In the genomic region with DNA sequence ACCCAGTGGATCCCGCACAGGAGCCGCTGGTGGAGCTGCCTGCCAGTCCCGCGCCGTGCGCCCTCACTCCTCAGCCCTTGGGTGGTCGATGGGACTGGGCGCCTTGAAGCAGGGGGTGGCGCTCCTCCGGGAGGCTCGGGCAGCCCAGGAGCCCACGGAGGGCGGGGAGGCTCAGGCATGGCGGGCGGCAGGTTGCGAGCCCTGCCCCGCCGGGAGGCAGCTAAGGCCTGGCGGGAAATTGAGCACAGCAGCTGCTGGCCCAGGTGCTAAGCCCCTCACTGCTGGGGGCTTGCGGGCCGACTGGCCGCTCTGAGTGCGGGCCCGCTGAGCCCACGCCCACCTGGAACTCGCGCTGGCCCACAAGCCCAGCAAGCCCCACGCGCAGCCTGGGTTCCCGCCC, we compare ENCODE assay signal across 27 cellular contexts.
"Had no signal": no experiment of that assay in that cellular context is flagged by ENCODE, and none has a peak within 500 bp of the region (broad histone marks: within the 10 kb centered on the region; RNA-seq: fewer than 3 reads in every experiment).

No MANE protein-coding gene starts in this region.

- H3K27me3 ChIP-seq: stomach, suprapubic skin, testis, thyroid gland, tibial artery, transverse colon, upper lobe of left lung, upper lobe of right lung, uterus, vagina had no signal

- H3K4me3 ChIP-seq: stomach, suprapubic skin, testis, thoracic aorta, thyroid gland, tibial artery, tibial nerve, transverse colon, upper lobe of left lung, upper lobe of right lung, uterus, vagina had no signal

- ATAC-seq: stimulated activated effector memory CD8-positive, alpha-beta T cell treated with anti-CD3 and anti-CD28 coated beads, Interleukin-12 subunit alpha, Interleukin-12 subunit beta, amount 100 ng/mL, for 72 hours; stimulated activated memory B cell treated with anti-CD40 and anti-IgM and Interleukin-4, amounts not matched to agents 10 μg/mL and 1 μg/mL and 100 μg/mL, for 72 hours; stimulated activated naive B cell treated with anti-CD40 and anti-IgM and Interleukin-4, amounts not matched to agents 10 μg/mL and 1 μg/mL and 100 μg/mL, for 72 hours; stimulated activated naive CD8-positive, alpha-beta T cell treated with anti-CD3 and anti-CD28 coated beads, Interleukin-15, amount 100 ng/mL, for 72 hours; stimulated activated naive CD8-positive, alpha-beta T cell treated with anti-CD3 and anti-CD28 coated beads, Interleukin-15, Interleukin-2, amounts not matched to agents 100 U/mL and 50 U/mL, for 24 hours; upper lobe of right lung had no signal

- H3K36me3 ChIP-seq: stomach, suprapubic skin, thoracic aorta, thyroid gland, tibial artery, tibial nerve, transverse colon, upper lobe of left lung, upper lobe of right lung, uterus, vagina had no signal

- DNase-seq: stimulated activated CD4-positive, alpha-beta T cell treated with anti-CD3 and anti-CD28 coated beads, Interleukin-2, amount 100 ng/mL, for 48 hours; stimulated activated CD4-positive, alpha-beta T cell treated with anti-CD3 and anti-CD28 coated beads, Interleukin-4, amount 100 ng/mL, for 1 hour; stimulated activated CD4-positive, alpha-beta T cell treated with anti-CD3 and anti-CD28 coated beads, Interleukin-4, amount 100 ng/mL, for 24 hours; stimulated activated CD4-positive, alpha-beta T cell treated with anti-CD3 and anti-CD28 coated beads, Interleukin-4, amount 100 ng/mL, for 4 hours; stimulated activated CD8-positive, alpha-beta memory T cell treated with anti-CD3 and anti-CD28 coated beads, Interleukin-4, amount 100 ng/mL, for 48 hours; stimulated activated naive B cell treated with anti-CD40 and anti-IgM and Interleukin-4, amounts not matched to agents 10 μg/mL and 1 μg/mL and 100 μg/mL, for 72 hours; stimulated activated naive CD4-positive, alpha-beta T cell; stimulated activated naive CD4-positive, alpha-beta T cell treated with Interleukin-2 at 50 U/mL for 16 hours; stimulated activated naive CD8-positive, alpha-beta T cell treated with anti-CD3 and anti-CD28 coated beads, Interleukin-15, amount 100 ng/mL, for 72 hours; stimulated activated naive CD8-positive, alpha-beta T cell treated with anti-CD3 and anti-CD28 coated beads, Interleukin-15, Interleukin-2, amounts not matched to agents 100 U/mL and 50 U/mL, for 24 hours; stomach; substantia nigra; testis; thyroid gland; tibial artery; transverse colon; trophoblast cell; upper lobe of right lung; uterus had no signal

- H3K9me3 ChIP-seq: suprapubic skin, testis, thoracic aorta, thyroid gland, tibial artery, tibial nerve, transverse colon, upper lobe of left lung, upper lobe of right lung, uterus, vagina had no signal

- H3K27ac ChIP-seq: stomach, suprapubic skin, testis, thoracic aorta, thyroid gland, tibial artery, tibial nerve, transverse colon, upper lobe of left lung, upper lobe of right lung, uterus, vagina had no signal

- FAIRE-seq: urothelium cell line had no signal

- H3K4me1 ChIP-seq: suprapubic skin, testis, thyroid gland, tibial artery, tibial nerve, transverse colon, upper lobe of left lung, upper lobe of right lung, uterus, vagina had no signal
